In genomic region chr2:45248214-45248613, GRCh38 we compare ENCODE assay signal across 9 cellular contexts.
"Had no signal": no experiment of that assay in that cellular context is flagged by ENCODE, and none has a peak within 500 bp of the region (broad histone marks: within the 10 kb centered on the region; RNA-seq: fewer than 3 reads in every experiment).

No MANE protein-coding gene starts in this region.

- H3K4me2 ChIP-seq: GM23338 had no signal

- H3K9me3 ChIP-seq: HAP-1 had no signal

- H3K36me3 ChIP-seq: HAP-1 had no signal

- H3K4me1 ChIP-seq: HAP-1 had no signal

- H3K4me3 ChIP-seq: GM23248, GM23338, HAP-1 had no signal

- ATAC-seq: GM23338, HCT116 had no signal

- H2AFZ ChIP-seq: GM23248, GM23338 had no signal

- H3K27ac ChIP-seq: GM23248 had no signal

- DNase-seq: GM23248, GOT3, H7, H9, HCEC 1CT, HFFc6 had no signal

- H3K9ac ChIP-seq: GM23248 had no signal
